In genomic region chr1:99963041-99963795, GRCh38 we compare ENCODE assay signal across 15 cellular contexts.
DNase-seq lines count a peak whose midpoint lies in the region; TF ChIP-seq lines count a peak whose summit lies in the region.
"Had no signal": no experiment of that assay in that cellular context is flagged by ENCODE, and none has a peak within 500 bp of the region (broad histone marks: within the 10 kb centered on the region; RNA-seq: fewer than 3 reads in every experiment).

No MANE protein-coding gene starts in this region.

- DNase-seq in HCEC 1CT (peak; percentile 64), RWPE1 (ENCODE audit: low spot score) (peak; percentile 38), epithelial cell of prostate (ENCODE audit: low read depth, low spot score) (no peak), non-pigmented ciliary epithelial cell (ENCODE audit: low read depth) (peak; percentile 20), foreskin melanocyte (no peak), DMS79 (lab: John Stamatoyannopoulos, UW) (no peak)
- no peak for DNase-seq in stimulated activated CD4-positive, alpha-beta T cell treated with anti-CD3 and anti-CD28 coated beads, Interleukin-12 subunit alpha, Interleukin-12 subunit beta, amount 100 ng/mL, for 4 hours
- DNase-seq: activated CD4-positive, alpha-beta T cell treated with anti-CD3 and anti-CD28 coated beads, Interleukin-2, amount 50 U/mL, for 1 hour; activated T-cell treated with anti-CD3 and anti-CD28 coated beads, Interleukin-2, amount 50 U/mL, for 72 hours; aorta; CD4-positive, CD25-positive, alpha-beta regulatory T cell; NCI-H2029; NCI-H82; SHP77 had no signal

- no peak for TF ChIP-seq CTCF in RWPE1 (conservative IDR thresholded peaks at IDR 0.05; ENCODE audit: low read depth)

- no peak overlapping the region for H3K27ac ChIP-seq in RWPE1
- H3K27ac ChIP-seq in epithelial cell of prostate, result peak overlapping the region; percentile 68
- H3K27ac ChIP-seq: thoracic aorta had no signal

- POLR2A ChIA-PET in RWPE1 (lab: Yijun Ruan, JAX; ENCODE audit: low non-redundant PET), result no interaction called here

- CTCF ChIA-PET in RWPE1 (lab: Yijun Ruan, JAX), result interaction anchor here (0.6 kb wide), 1 partner anchor 9 kb away, joined by 3 read pairs; no protein-coding TSS in a partner anchor

Comparison
In these comparisons a context has a peak if more than half of its experiments do, and no peak if none do; other contexts are left out.
1. DNase-seq: peak in HCEC 1CT (single experiment), RWPE1 (single experiment) and non-pigmented ciliary epithelial cell (single experiment); none in epithelial cell of prostate (single experiment), foreskin melanocyte (single experiment), DMS79 (single experiment) and stimulated activated CD4-positive, alpha-beta T cell treated with anti-CD3 and anti-CD28 coated beads, Interleukin-12 subunit alpha, Interleukin-12 subunit beta, amount 100 ng/mL, for 4 hours (single experiment).